ENCODE assay signal across 10 cellular contexts in the genomic region with DNA sequence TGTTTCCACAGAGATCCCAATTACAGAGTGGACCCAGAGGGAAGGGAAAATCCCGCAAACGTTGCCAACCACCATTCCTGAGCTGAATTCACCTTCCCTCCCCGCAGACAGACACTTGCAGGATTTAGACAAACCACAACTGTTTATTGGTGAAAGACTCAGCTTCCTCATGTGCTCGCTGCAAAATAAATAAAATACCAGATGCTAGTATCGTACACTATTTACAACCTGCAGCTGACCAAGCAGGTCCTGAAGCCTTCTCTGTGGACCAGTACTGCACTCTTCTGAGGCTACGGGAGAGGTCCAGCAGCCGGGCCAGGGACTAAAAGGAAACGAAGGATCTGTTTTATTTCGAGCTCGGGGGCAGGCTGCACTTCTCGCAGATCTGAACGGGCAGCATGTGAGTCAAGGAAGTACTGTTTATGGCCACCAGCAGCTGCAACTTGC. TPM values are rescaled to one million over a fixed set of nuclear protein-coding genes. Genes with fewer than 3 reads are reported as not detected.
DNase-seq lines count a peak whose midpoint lies in the region; TF ChIP-seq lines count a peak whose summit lies in the region.
"Had no signal": no experiment of that assay in that cellular context is flagged by ENCODE, and none has a peak within 500 bp of the region (broad histone marks: within the 10 kb centered on the region; RNA-seq: fewer than 3 reads in every experiment).

No MANE protein-coding gene starts in this region.

- WGBS in SK-N-SH (ENCODE audit: low lambda C conversion rate), result 27% methylated on average over 12 of the region's 12 CpGs

- peaks cover 0 to 32% of the 10 kb centered on the region in 2 experiments; a peak in 1 of 4 replicates for H3K4me1 ChIP-seq in SK-N-SH (ENCODE audit: control insufficient read depth in 1 of 2, insufficient read depth in 2 of 2, low read depth in 1 of 2, low read length in 1 of 2)
- H3K4me1 ChIP-seq in skeletal muscle satellite cell (ENCODE audit: control insufficient read depth, insufficient read depth, low read length), result peaks cover 36% of the 10 kb centered on the region

- H3K9me2 ChIP-seq in SK-N-SH, result no peaks in the 10 kb centered on the region

- TF ChIP-seq RAD21 in SK-N-SH (IDR thresholded peaks at IDR 0.05; ENCODE audit: low read length), result no peak

- peak; percentile 56 for DNase-seq in NCI-H2227 (lab: John Stamatoyannopoulos, UW; ENCODE audit: unreplicated experiment)
- no peak for DNase-seq in NCI-H2227 treated with DMSO at 0.1 percent for 48 hours (lab: John Stamatoyannopoulos, UW)
- no peak for DNase-seq in SK-N-SH
- peak; percentile 9 for DNase-seq in fibroblast of peridontal ligament (ENCODE audit: extremely low read depth)
- DNase-seq in cerebellar nuclear complex (lab: John Stamatoyannopoulos, UW), result no peak
- no peak for DNase-seq in amniotic stem cell (lab: John Stamatoyannopoulos, UW)
- no peak for DNase-seq in G401 (ENCODE audit: low spot score)
- DNase-seq: 8988T had no signal

- TF ChIP-seq EP300 in SK-N-SH (IDR thresholded peaks at IDR 0.05; ENCODE audit: borderline replicate concordance in 1 of 2, low read depth in 1 of 2, low read length in 1 of 2), result no peak

- no peak for TF ChIP-seq CTCF in SK-N-SH (IDR thresholded peaks at IDR 0.05)

- no peak overlapping the region for H2AFZ ChIP-seq in SK-N-SH (ENCODE audit: low read depth)

- H3K36me3 ChIP-seq in SK-N-SH (replicated peaks in 1 of 2; ENCODE audit: control insufficient read depth in 1 of 2, insufficient read depth in 2 of 2, low read length in 1 of 2) (no peaks in the 10 kb centered on the region), skeletal muscle satellite cell (ENCODE audit: insufficient read depth, low read length) (no peaks in the 10 kb centered on the region)

- H3F3A ChIP-seq in SK-N-SH (replicated peaks; ENCODE audit: insufficient read depth), result peaks cover 3% of the 10 kb centered on the region

- H3K4me2 ChIP-seq in SK-N-SH, result peak overlapping the region; percentile 63; the same call in 1 of the 2 replicates
- H3K4me2 ChIP-seq in skeletal muscle satellite cell (ENCODE audit: low read length), result peak overlapping the region; percentile 91

- H4K20me1 ChIP-seq in SK-N-SH (ENCODE audit: insufficient read depth), result no peaks in the 10 kb centered on the region

- H3K9me3 ChIP-seq in SK-N-SH (no peaks in the 10 kb centered on the region), skeletal muscle satellite cell (replicated peaks; ENCODE audit: low read length) (no peaks in the 10 kb centered on the region)

- H3K27me3 ChIP-seq in SK-N-SH (ENCODE audit: insufficient read depth) (peaks cover 100% of the 10 kb centered on the region), skeletal muscle satellite cell (ENCODE audit: control insufficient read depth, insufficient read depth, low read length) (peaks cover 70% of the 10 kb centered on the region)

- H3K9ac ChIP-seq in SK-N-SH (no peak overlapping the region), skeletal muscle satellite cell (ENCODE audit: low read depth, low read length) (no peak overlapping the region)

- POLR2A ChIA-PET in SK-N-SH (lab: Yijun Ruan, JAX), result no interaction called here

- no peaks in the 10 kb centered on the region for H3K79me2 ChIP-seq in SK-N-SH (ENCODE audit: insufficient read depth)

- no peak overlapping the region for H3K27ac ChIP-seq in SK-N-SH (ENCODE audit: low read depth in 2 of 2, low read length in 1 of 2)

- in situ Hi-C loops in G401 (cut with HindIII; ENCODE audit: low sequenced_read_pairs), result no loop called here

- H3K4me3 ChIP-seq in SK-N-SH (ENCODE audit: low read depth in 2 of 2, low read length in 1 of 2) (peak overlapping the region in 1 of 2 experiments; percentile 10; a peak in 1 of 4 replicates), skeletal muscle satellite cell (ENCODE audit: low read length) (peak overlapping the region; percentile 61)

- CTCF ChIA-PET in SK-N-SH (lab: Yijun Ruan, JAX), result interaction anchor here (0.9 to 2.2 kb wide), 6 partner anchors 8 to 113 kb away, joined by 3 to 9 read pairs (median 3); a partner anchor contains a TSS

TF ChIP-seq in SK-N-SH, 30 proteins besides CTCF, POLR2A, EP300 and RAD21:
- TF ChIP-seq GATA2 (CRISPR knock-in tag; IDR thresholded peaks at IDR 0.05) (no peak), NRF1 (IDR thresholded peaks at IDR 0.05; ENCODE audit: low read depth, low read length) (no peak), FOXJ3 (CRISPR knock-in tag; IDR thresholded peaks at IDR 0.05) (no peak), GABPA (IDR thresholded peaks at IDR 0.05; ENCODE audit: low read depth) (no peak), TCF12 (IDR thresholded peaks at IDR 0.05) (no peak), SIN3A (IDR thresholded peaks at IDR 0.05; ENCODE audit: borderline replicate concordance, low read depth, low read length) (no peak)
- TF ChIP-seq, protein P1, sequence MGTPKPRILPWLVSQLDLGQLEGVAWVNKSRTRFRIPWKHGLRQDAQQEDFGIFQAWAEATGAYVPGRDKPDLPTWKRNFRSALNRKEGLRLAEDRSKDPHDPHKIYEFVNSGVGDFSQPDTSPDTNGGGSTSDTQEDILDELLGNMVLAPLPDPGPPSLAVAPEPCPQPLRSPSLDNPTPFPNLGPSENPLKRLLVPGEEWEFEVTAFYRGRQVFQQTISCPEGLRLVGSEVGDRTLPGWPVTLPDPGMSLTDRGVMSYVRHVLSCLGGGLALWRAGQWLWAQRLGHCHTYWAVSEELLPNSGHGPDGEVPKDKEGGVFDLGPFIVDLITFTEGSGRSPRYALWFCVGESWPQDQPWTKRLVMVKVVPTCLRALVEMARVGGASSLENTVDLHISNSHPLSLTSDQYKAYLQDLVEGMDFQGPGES (IDR thresholded peaks at IDR 0.05; ENCODE audit: low read depth, low read length), result no peak

RNA-seq across cellular contexts. Expression of a gene that starts 2.4 kb away (rescaled TPM):
- polyA plus RNA-seq in SK-N-SH (2012; rRNA removed), result not detected in 2 replicates
- 0.03 TPM in 1 of 2 replicates, not detected in the other for polyA plus RNA-seq in SK-N-SH (2012; cell fraction: cytosol; rRNA removed)
- not detected in 2 replicates for polyA plus RNA-seq in SK-N-SH (2012; cell fraction: nucleus; rRNA removed)
- 0.22 TPM in 1 of 2 replicates, not detected in the other for total RNA-seq in skeletal muscle satellite cell (2012; rRNA removed)
- total RNA-seq in G401 (2014; rRNA removed; shearing (Covaris generic)), result 0.74 and 3.8 TPM in 2 replicates
- total RNA-seq: activated naive CD4-positive, alpha-beta T cell treated with anti-CD3 and anti-CD28 coated beads, Interleukin-2, amount 50 U/mL, for 72 hours had no signal

RNA-seq across cellular contexts. Expression of a gene that starts 3.9 kb away (rescaled TPM):
- polyA plus RNA-seq in SK-N-SH (2012; rRNA removed), result not detected in 2 replicates
- polyA plus RNA-seq in SK-N-SH (2012; cell fraction: cytosol; rRNA removed), result not detected in 2 replicates
- polyA plus RNA-seq in SK-N-SH (2012; cell fraction: nucleus; rRNA removed), result not detected in 2 replicates
- 0.25 TPM in 1 of 2 replicates, not detected in the other for total RNA-seq in skeletal muscle satellite cell (2012; rRNA removed)
- 1.4 and 3.3 TPM in 2 replicates for total RNA-seq in G401 (2014; rRNA removed; shearing (Covaris generic))

RNA-seq across cellular contexts. Expression of a gene that starts 58.1 kb away (rescaled TPM):
- polyA plus RNA-seq in SK-N-SH (2012; rRNA removed), result 0.03 TPM in 2 replicates
- 0.03 and 0.05 TPM in 2 replicates for polyA plus RNA-seq in SK-N-SH (2012; cell fraction: cytosol; rRNA removed)
- 0.10 and 0.13 TPM in 2 replicates for polyA plus RNA-seq in SK-N-SH (2012; cell fraction: nucleus; rRNA removed)
- total RNA-seq in skeletal muscle satellite cell (2012; rRNA removed), result not detected in 2 replicates
- total RNA-seq in G401 (2014; rRNA removed; shearing (Covaris generic)), result not detected in 2 replicates
- total RNA-seq: activated naive CD4-positive, alpha-beta T cell treated with anti-CD3 and anti-CD28 coated beads, Interleukin-2, amount 50 U/mL, for 72 hours had no signal

Comparison
In these comparisons a context has a peak if more than half of its experiments do, and no peak if none do; other contexts are left out.
1. DNase-seq: peak in NCI-H2227 (single experiment) and fibroblast of peridontal ligament (single experiment); none in NCI-H2227 treated with DMSO at 0.1 percent for 48 hours (single experiment), SK-N-SH (single experiment), cerebellar nuclear complex (0 of 2), amniotic stem cell (single experiment) and G401 (single experiment).